ENCODE assay signal across 13 cellular contexts in genomic region chr5:58457040-58457439, GRCh38. TPM values are rescaled to one million over a fixed set of nuclear protein-coding genes. Genes with fewer than 3 reads are reported as not detected.
DNase-seq lines count a peak whose midpoint lies in the region; ATAC-seq and TF ChIP-seq lines count a peak whose summit lies in the region.
"Had no signal": no experiment of that assay in that cellular context is flagged by ENCODE, and none has a peak within 500 bp of the region (broad histone marks: within the 10 kb centered on the region; RNA-seq: fewer than 3 reads in every experiment).

No MANE protein-coding gene starts in this region.

- no peak for ATAC-seq in WTC11
- ATAC-seq: activated CD8-positive, alpha-beta T cell treated with anti-CD3 and anti-CD28 coated beads for 36 hours had no signal

- H3K27me3 Mint-ChIP-seq in WTC11 (ENCODE audit: low read depth): peaks cover 2% of the 10 kb centered on the region

- H3K9me3 ChIP-seq in parathyroid adenoma (ENCODE audit: control insufficient read depth, low read length): no peaks in the 10 kb centered on the region
- H3K9me3 ChIP-seq: testis had no signal

- peak overlapping the region; percentile 93 for H3K4me3 ChIP-seq in AG09309 (ENCODE audit: control insufficient read depth, low read depth, low read length)
- peak overlapping the region; percentile 91 for H3K4me3 ChIP-seq in fibroblast of villous mesenchyme (ENCODE audit: low read depth, low read length)
- peak overlapping the region; percentile 87 for H3K4me3 ChIP-seq in parathyroid adenoma (ENCODE audit: low read depth, low read length)
- H3K4me3 ChIP-seq: testis had no signal

- TF ChIP-seq CTCF in AG09309 (IDR thresholded peaks at IDR 0.05; ENCODE audit: control insufficient read depth, insufficient read depth, low read depth, low read length, missing control alignments): no peak
- no peak for TF ChIP-seq CTCF in WTC11 (IDR thresholded peaks at IDR 0.05)
- no peak for TF ChIP-seq CTCF in fibroblast of villous mesenchyme (IDR thresholded peaks at IDR 0.05; ENCODE audit: insufficient read depth, low read depth, low read length)
- no peak for TF ChIP-seq CTCF in parathyroid adenoma (IDR thresholded peaks at IDR 0.05)

- peaks cover 54% of the 10 kb centered on the region for H3K36me3 Mint-ChIP-seq in WTC11

- H3K27ac ChIP-seq in parathyroid adenoma: no peak overlapping the region
- H3K27ac ChIP-seq: testis had no signal

- H3K9ac ChIP-seq in parathyroid adenoma: no peak overlapping the region

- H3K27me3 ChIP-seq in parathyroid adenoma (ENCODE audit: control insufficient read depth, insufficient read depth, low read length): no peaks in the 10 kb centered on the region
- H3K27me3 ChIP-seq: testis had no signal

- DNase-seq in AG09309 (ENCODE audit: low read depth): no peak
- no peak for DNase-seq in WTC11 (ENCODE audit: low spot score)
- no peak for DNase-seq in fibroblast of villous mesenchyme (ENCODE audit: low read depth)
- DNase-seq in SIG-M5 treated with dmso at 0.1 percent for 504 hours (lab: John Stamatoyannopoulos, UW; ENCODE audit: unreplicated experiment): no peak
- DNase-seq in NCI-H2196 treated with DMSO at 0.1 percent for 48 hours (lab: John Stamatoyannopoulos, UW; ENCODE audit: unreplicated experiment): no peak
- DNase-seq in D341Med (ENCODE audit: low spot score): no peak
- no peak for DNase-seq in SHP77 (lab: John Stamatoyannopoulos, UW)
- DNase-seq: activated CD8-positive, alpha-beta T cell treated with anti-CD3 and anti-CD28 coated beads for 36 hours; C1 segment of cervical spinal cord; HCEC 1CT; NCI-H526; testis had no signal

- no peaks in the 10 kb centered on the region for H3K36me3 ChIP-seq in parathyroid adenoma (ENCODE audit: control insufficient read depth, insufficient read depth, low read length)

- H3K4me3 Mint-ChIP-seq in WTC11: peak overlapping the region; percentile 35
- H3K4me3 Mint-ChIP-seq: activated CD8-positive, alpha-beta T cell treated with anti-CD3 and anti-CD28 coated beads for 36 hours had no signal

- H3K79me2 ChIP-seq in parathyroid adenoma: no peaks in the 10 kb centered on the region

- no peaks in the 10 kb centered on the region for H3K4me1 ChIP-seq in parathyroid adenoma
- H3K4me1 ChIP-seq: testis had no signal

- POLR2A ChIA-PET in WTC11 (lab: Charles Lee): no interaction called here

- H3K27ac Mint-ChIP-seq in WTC11: no peak overlapping the region
- H3K27ac Mint-ChIP-seq: activated CD8-positive, alpha-beta T cell treated with anti-CD3 and anti-CD28 coated beads for 36 hours had no signal

- CTCF ChIA-PET in WTC11 (lab: Charles Lee): no interaction called here

- no peak overlapping the region for H3K4me2 ChIP-seq in parathyroid adenoma (ENCODE audit: low read length)

- H3K9me3 Mint-ChIP-seq in WTC11: no peaks in the 10 kb centered on the region
- H3K9me3 Mint-ChIP-seq: activated CD8-positive, alpha-beta T cell treated with anti-CD3 and anti-CD28 coated beads for 36 hours had no signal

- peaks cover 27% of the 10 kb centered on the region for H3K4me1 Mint-ChIP-seq in WTC11

- no peak overlapping the region for H2AFZ ChIP-seq in parathyroid adenoma

TF ChIP-seq in WTC11, 78 proteins besides CTCF, POLR2A, EP300 and RAD21:
- no peak for TF ChIP-seq E2F5 (CRISPR knock-in tag; IDR thresholded peaks at IDR 0.05)
- TF ChIP-seq RORB (CRISPR knock-in tag; IDR thresholded peaks at IDR 0.05): 0 out of 2 replicates have a peak, but pooled peaks have one; percentile 35
- no peak for TF ChIP-seq FOXJ3 (CRISPR knock-in tag; IDR thresholded peaks at IDR 0.05; ENCODE audit: borderline replicate concordance)

RNA-seq across cellular contexts. Expression of gene PLK2, which starts 2.8 kb away (rescaled TPM):
- total RNA-seq in WTC11 (2021) (26.3 to 37.1 TPM (median 29.1 TPM) in 3 replicates), fibroblast of villous mesenchyme (219 and 297 TPM in 2 replicates)

RNA-seq across cellular contexts. Expression of gene GAPT, which starts 34.2 kb away (rescaled TPM):
- not detected in 3 replicates for total RNA-seq in WTC11 (2021)
- not detected in 2 replicates for total RNA-seq in fibroblast of villous mesenchyme
- total RNA-seq: activated CD8-positive, alpha-beta T cell treated with anti-CD3 and anti-CD28 coated beads for 36 hours had no signal
